2 cellular contexts compared by ENCODE assay signal in the genomic region with DNA sequence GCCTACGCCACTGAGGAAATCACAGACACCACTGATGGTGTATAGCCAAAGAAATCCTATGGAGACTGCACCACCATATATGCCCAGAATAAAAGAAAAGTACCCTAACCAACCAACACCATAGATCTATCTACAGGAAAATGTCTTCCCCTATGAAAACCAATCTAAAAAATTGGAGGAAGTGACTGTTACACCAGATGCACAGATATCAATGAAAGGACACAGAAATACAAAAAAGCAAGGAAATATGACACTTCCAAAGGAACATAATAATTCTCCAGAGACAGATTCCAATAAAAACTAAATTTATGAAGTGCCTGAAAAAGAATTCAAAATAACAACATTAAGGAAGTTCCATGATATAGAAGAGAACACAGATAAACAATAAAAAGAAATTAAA.
A peak's percentile ranks its signal among the peaks of the same experiment; 100 is the strongest.
TF ChIP-seq lines count a peak whose summit lies in the region.

No MANE protein-coding gene starts in this region.

TF ChIP-seq in IMR-90, 13 proteins besides CTCF, POLR2A, EP300 and RAD21:
- TF ChIP-seq RFX5 (IDR thresholded peaks at IDR 0.05; ENCODE audit: low read depth, low read length) (no peak), BHLHE40 (IDR thresholded peaks at IDR 0.05; ENCODE audit: low read depth, low read length) (no peak), NFE2L2 (IDR thresholded peaks at IDR 0.05; ENCODE audit: low read depth, low read length) (no peak), CEBPB (IDR thresholded peaks at IDR 0.05; ENCODE audit: low read depth, low read length) (no peak), SMC3 (IDR thresholded peaks at IDR 0.05; ENCODE audit: low read depth, low read length) (no peak), FOS (IDR thresholded peaks at IDR 0.05; ENCODE audit: low read depth, low read length) (no peak), CHD1 (IDR thresholded peaks at IDR 0.05; ENCODE audit: low read depth, low read length) (no peak), MAFK (IDR thresholded peaks at IDR 0.05; ENCODE audit: low read depth, low read length) (no peak), MAZ (IDR thresholded peaks at IDR 0.05; ENCODE audit: borderline replicate concordance, low read depth, low read length) (no peak)
- TF ChIP-seq, protein P1, sequence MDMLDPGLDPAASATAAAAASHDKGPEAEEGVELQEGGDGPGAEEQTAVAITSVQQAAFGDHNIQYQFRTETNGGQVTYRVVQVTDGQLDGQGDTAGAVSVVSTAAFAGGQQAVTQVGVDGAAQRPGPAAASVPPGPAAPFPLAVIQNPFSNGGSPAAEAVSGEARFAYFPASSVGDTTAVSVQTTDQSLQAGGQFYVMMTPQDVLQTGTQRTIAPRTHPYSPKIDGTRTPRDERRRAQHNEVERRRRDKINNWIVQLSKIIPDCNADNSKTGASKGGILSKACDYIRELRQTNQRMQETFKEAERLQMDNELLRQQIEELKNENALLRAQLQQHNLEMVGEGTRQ (IDR thresholded peaks at IDR 0.05; ENCODE audit: low read depth, low read length): no peak
- TF ChIP-seq, protein P2, sequence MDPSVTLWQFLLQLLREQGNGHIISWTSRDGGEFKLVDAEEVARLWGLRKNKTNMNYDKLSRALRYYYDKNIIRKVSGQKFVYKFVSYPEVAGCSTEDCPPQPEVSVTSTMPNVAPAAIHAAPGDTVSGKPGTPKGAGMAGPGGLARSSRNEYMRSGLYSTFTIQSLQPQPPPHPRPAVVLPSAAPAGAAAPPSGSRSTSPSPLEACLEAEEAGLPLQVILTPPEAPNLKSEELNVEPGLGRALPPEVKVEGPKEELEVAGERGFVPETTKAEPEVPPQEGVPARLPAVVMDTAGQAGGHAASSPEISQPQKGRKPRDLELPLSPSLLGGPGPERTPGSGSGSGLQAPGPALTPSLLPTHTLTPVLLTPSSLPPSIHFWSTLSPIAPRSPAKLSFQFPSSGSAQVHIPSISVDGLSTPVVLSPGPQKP (IDR thresholded peaks at IDR 0.05; ENCODE audit: borderline replicate concordance, low read depth, low read length): no peak

TF ChIP-seq in endothelial cell of umbilical vein, 7 proteins besides CTCF, POLR2A, EP300 and RAD21:
- TF ChIP-seq GATA2 (IDR thresholded peaks at IDR 0.05; ENCODE audit: insufficient read depth, insufficient read length, low read depth, low read length) (peak; percentile 72), FOS (IDR thresholded peaks at IDR 0.05; ENCODE audit: borderline replicate concordance, insufficient read depth, low read length) (peak; percentile 52), EZH2 (IDR thresholded peaks at IDR 0.05; ENCODE audit: borderline replicate concordance, low read depth, low read length, severe bottlenecking) (no peak)
